ENCODE assay signal across 20 cellular contexts in the genomic region with DNA sequence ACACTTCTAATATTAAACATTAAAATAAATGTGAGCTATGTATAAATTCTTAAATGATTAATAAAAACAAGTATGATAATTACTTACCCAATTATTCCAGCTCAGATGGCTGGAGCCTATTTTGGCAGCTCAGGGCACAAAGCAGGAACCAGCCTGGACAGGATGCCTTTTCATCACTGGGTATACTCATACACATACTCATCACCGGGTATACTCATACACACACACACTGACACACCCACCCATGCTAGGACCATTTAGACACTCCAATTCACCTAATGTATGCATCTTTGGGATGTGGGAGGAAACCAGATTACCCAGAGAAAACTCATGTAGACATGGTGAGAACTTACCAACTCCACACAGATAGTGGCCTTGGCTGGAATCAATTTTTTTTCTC.
"Had no signal": no experiment of that assay in that cellular context is flagged by ENCODE, and none has a peak within 500 bp of the region (broad histone marks: within the 10 kb centered on the region; RNA-seq: fewer than 3 reads in every experiment).

No MANE protein-coding gene starts in this region.

- DNase-seq: cortex of kidney; dorsolateral prefrontal cortex; effector CD8-positive, alpha-beta T cell; esophagus squamous epithelium; foreskin melanocyte; head of caudate nucleus; left colon; left ventricle myocardium superior; mesendoderm; naive B cell; occipital lobe; pancreas; right cardiac atrium; small intestine; stimulated activated CD4-positive, alpha-beta T cell treated with anti-CD3 and anti-CD28 coated beads, Interleukin-12 subunit alpha, Interleukin-12 subunit beta, amount 100 ng/mL, for 4 hours; stimulated activated naive CD8-positive, alpha-beta T cell treated with anti-CD3 and anti-CD28 coated beads, Interleukin-15, Interleukin-2, amounts not matched to agents 100 U/mL and 50 U/mL, for 24 hours; thyroid gland had no signal

- H3K27me3 ChIP-seq: dorsolateral prefrontal cortex, esophagus squamous epithelium, hepatocyte, pancreas, suprapubic skin, thyroid gland had no signal

- ATAC-seq: left colon; left ventricle myocardium superior; pancreas; right cardiac atrium; stimulated activated naive CD8-positive, alpha-beta T cell treated with anti-CD3 and anti-CD28 coated beads, Interleukin-15, Interleukin-2, amounts not matched to agents 100 U/mL and 50 U/mL, for 24 hours had no signal

- H2AFZ ChIP-seq: hepatocyte had no signal

- H3K27ac ChIP-seq: esophagus squamous epithelium, hepatocyte, pancreas, suprapubic skin, thyroid gland had no signal

- H3K36me3 ChIP-seq: esophagus squamous epithelium, pancreas, suprapubic skin, thyroid gland had no signal

- H3K79me2 ChIP-seq: hepatocyte had no signal

- H3K4me1 ChIP-seq: esophagus squamous epithelium, suprapubic skin, thyroid gland had no signal

- H3K9me3 ChIP-seq: esophagus squamous epithelium, pancreas, suprapubic skin, thyroid gland had no signal

- H3K4me3 ChIP-seq: dorsolateral prefrontal cortex, esophagus squamous epithelium, hepatocyte, lung, pancreas, suprapubic skin, thyroid gland had no signal

- H3K4me2 ChIP-seq: hepatocyte had no signal
